24 cellular contexts compared by ENCODE assay signal in the genomic region with DNA sequence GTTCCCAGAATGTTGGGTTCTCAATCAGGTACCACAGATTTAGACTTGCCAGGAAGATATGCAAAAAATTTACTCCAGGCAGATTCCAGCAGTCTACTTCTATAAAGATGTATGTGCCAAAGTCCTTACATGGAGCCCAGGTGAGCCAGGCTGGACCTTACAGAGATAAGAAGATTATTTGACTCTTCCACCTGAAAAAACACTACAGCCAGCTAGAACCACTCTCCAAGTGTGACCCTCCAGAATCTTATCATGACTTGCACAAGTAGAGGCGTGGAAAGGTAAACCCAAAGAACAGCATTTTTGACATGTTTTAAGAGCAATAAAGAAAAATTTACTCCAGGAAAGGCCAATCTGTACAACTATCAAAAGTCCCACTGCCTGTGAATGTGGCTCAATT.
DNase-seq lines count a peak whose midpoint lies in the region; ATAC-seq and TF ChIP-seq lines count a peak whose summit lies in the region.
"Had no signal": no experiment of that assay in that cellular context is flagged by ENCODE, and none has a peak within 500 bp of the region (broad histone marks: within the 10 kb centered on the region; RNA-seq: fewer than 3 reads in every experiment).

No MANE protein-coding gene starts in this region.

- DNase-seq in Caco-2 (peak; percentile 82 to 90), hepatocyte (ENCODE audit: low spot score) (no peak), lower lobe of right lung (no peak), type B pancreatic cell (ENCODE audit: extremely low spot score, unreplicated experiment) (no peak), NCI-H82 (lab: John Stamatoyannopoulos, UW) (no peak)
- DNase-seq in activated CD8-positive, alpha-beta memory T cell treated with anti-CD3 and anti-CD28 coated beads, Interleukin-2, amount 10 ng/mL, durations not matched to agents 7 days and 5 days = no peak
- no peak for DNase-seq in activated naive CD4-positive, alpha-beta T cell treated with anti-CD3 and anti-CD28 coated beads, Interleukin-2, amount 50 U/mL, for 16 hours
- DNase-seq: AML-193; CD4-positive, alpha-beta T cell; CD8-positive, alpha-beta T cell; DMS 273 treated with DMSO at 0.1 percent for 48 hours; DMS153; DMS53; DMS79; DND-41; EL; GDM1 had no signal

- WGBS in hepatocyte (ENCODE audit: low lambda C conversion rate, missing lambda C conversion rate) = 72% methylated on average over 1 of the region's 1 CpG

- no TSS peak for BruUV-seq in Caco-2 (replicated peaks; lab: Mats Ljungman, UMichigan)

- H3K4me3 ChIP-seq in Caco-2 (ENCODE audit: low read depth, low read length) (no peak overlapping the region), hepatocyte (no peak overlapping the region), lower lobe of right lung (no peak overlapping the region)
- H3K4me3 ChIP-seq: A549; BLaER1 treated with 17β-estradiol and CSF1 and Interleukin-3, amounts not matched to agents 10 nM and 100 nM; GM12878 had no signal

- no peak overlapping the region for H3K4me3 Mint-ChIP-seq in Caco-2 (ENCODE audit: unreplicated experiment)
- H3K4me3 Mint-ChIP-seq in type B pancreatic cell = no peak overlapping the region
- H3K4me3 Mint-ChIP-seq in activated CD8-positive, alpha-beta memory T cell treated with anti-CD3 and anti-CD28 coated beads, Interleukin-2, amount 10 ng/mL, durations not matched to agents 7 days and 5 days = no peak overlapping the region
- no peak overlapping the region for H3K4me3 Mint-ChIP-seq in activated T-helper 17 cell treated with anti-CD3 and anti-CD28 coated beads, Interleukin-2, amount 50 U/mL, for 72 hours
- H3K4me3 Mint-ChIP-seq: B cell; CD4-positive, alpha-beta T cell; CD8-positive, alpha-beta T cell had no signal

- intact Hi-C loops in Caco-2 (cut with micrococcal nuclease; ENCODE audit: unreplicated experiment) (loop anchor here (1.0 to 10.0 kb wide), 8 partner anchors 15 to 232 kb away; no protein-coding TSS in a partner anchor), lower lobe of right lung (cut with DNase I) (no loop called here)

- H3K27me3 ChIP-seq in Caco-2 (replicated peaks; ENCODE audit: control insufficient read depth, insufficient read depth, low read length) = no peaks in the 10 kb centered on the region
- H3K27me3 ChIP-seq in hepatocyte = no peaks in the 10 kb centered on the region
- H3K27me3 ChIP-seq in lower lobe of right lung (ENCODE audit: low read depth) = no peaks in the 10 kb centered on the region
- H3K27me3 ChIP-seq: BLaER1 treated with 17β-estradiol and CSF1 and Interleukin-3, amounts not matched to agents 10 nM and 100 nM had no signal

- H3K27me3 Mint-ChIP-seq in Caco-2 (ENCODE audit: insufficient read depth, unreplicated experiment) (no peaks in the 10 kb centered on the region), type B pancreatic cell (no peaks in the 10 kb centered on the region)
- H3K27me3 Mint-ChIP-seq in activated CD8-positive, alpha-beta memory T cell treated with anti-CD3 and anti-CD28 coated beads, Interleukin-2, amount 10 ng/mL, durations not matched to agents 7 days and 5 days = no peaks in the 10 kb centered on the region
- no peaks in the 10 kb centered on the region for H3K27me3 Mint-ChIP-seq in activated T-helper 17 cell treated with anti-CD3 and anti-CD28 coated beads, Interleukin-2, amount 50 U/mL, for 72 hours
- H3K27me3 Mint-ChIP-seq: B cell; CD4-positive, alpha-beta T cell had no signal

- no peaks in the 10 kb centered on the region for H3K79me2 ChIP-seq in hepatocyte

- ATAC-seq in lower lobe of right lung = peak; percentile 61 to 89
- ATAC-seq in activated CD8-positive, alpha-beta memory T cell treated with anti-CD3 and anti-CD28 coated beads, Interleukin-2, amount 10 ng/mL, durations not matched to agents 7 days and 5 days = no peak
- ATAC-seq in activated T-helper 17 cell treated with anti-CD3 and anti-CD28 coated beads, Interleukin-2, amount 50 U/mL, for 72 hours (replicated peaks) = no peak
- ATAC-seq: A549; CD8-positive, alpha-beta T cell; GM12878 had no signal

- no peak for TF ChIP-seq CTCF in Caco-2 (IDR thresholded peaks at IDR 0.05; ENCODE audit: insufficient read depth in 1 of 2, low read depth in 1 of 2, low read length in 1 of 2, severe bottlenecking in 1 of 2, unreplicated experiment in 1 of 2)
- no peak for TF ChIP-seq CTCF in hepatocyte (IDR thresholded peaks at IDR 0.05; ENCODE audit: poor library complexity)
- no peak for TF ChIP-seq CTCF in lower lobe of right lung (IDR thresholded peaks at IDR 0.05)
- no peak for TF ChIP-seq CTCF in type B pancreatic cell (conservative IDR thresholded peaks at IDR 0.05)

- H3K4me1 ChIP-seq in Caco-2 (peaks cover 31% of the 10 kb centered on the region), hepatocyte (ENCODE audit: insufficient read depth) (peaks cover 18% of the 10 kb centered on the region), lower lobe of right lung (peaks cover 18% of the 10 kb centered on the region)
- H3K4me1 ChIP-seq: A549 had no signal

- H3K27ac ChIP-seq in hepatocyte = peak overlapping the region; percentile 69
- H3K27ac ChIP-seq in lower lobe of right lung = no peak overlapping the region
- H3K27ac ChIP-seq: 22Rv1; A549; BLaER1 treated with 17β-estradiol and CSF1 and Interleukin-3, amounts not matched to agents 10 nM and 100 nM; C4-2B had no signal

- H4K20me1 ChIP-seq in hepatocyte (ENCODE audit: insufficient read depth, poor library complexity, severe bottlenecking) = no peaks in the 10 kb centered on the region
- H4K20me1 ChIP-seq: BLaER1 treated with 17β-estradiol and CSF1 and Interleukin-3, amounts not matched to agents 10 nM and 100 nM had no signal

- H3K36me3 Mint-ChIP-seq in Caco-2 (ENCODE audit: insufficient read depth, unreplicated experiment) = peaks cover 4% of the 10 kb centered on the region
- no peaks in the 10 kb centered on the region for H3K36me3 Mint-ChIP-seq in type B pancreatic cell
- no peaks in the 10 kb centered on the region for H3K36me3 Mint-ChIP-seq in activated CD8-positive, alpha-beta memory T cell treated with anti-CD3 and anti-CD28 coated beads, Interleukin-2, amount 10 ng/mL, durations not matched to agents 7 days and 5 days
- no peaks in the 10 kb centered on the region for H3K36me3 Mint-ChIP-seq in activated T-helper 17 cell treated with anti-CD3 and anti-CD28 coated beads, Interleukin-2, amount 50 U/mL, for 72 hours (ENCODE audit: low read depth)
- H3K36me3 Mint-ChIP-seq: CD8-positive, alpha-beta T cell had no signal

- H3K36me3 ChIP-seq in Caco-2 (ENCODE audit: control insufficient read depth, insufficient read depth, low read length) (no peaks in the 10 kb centered on the region), hepatocyte (replicated peaks; ENCODE audit: insufficient read depth, low read depth) (no peaks in the 10 kb centered on the region), lower lobe of right lung (no peaks in the 10 kb centered on the region)
- H3K36me3 ChIP-seq: BLaER1 treated with 17β-estradiol and CSF1 and Interleukin-3, amounts not matched to agents 10 nM and 100 nM had no signal

- H3K27ac Mint-ChIP-seq in Caco-2 (ENCODE audit: unreplicated experiment) = peak overlapping the region; percentile 80
- peak overlapping the region; percentile 18 for H3K27ac Mint-ChIP-seq in type B pancreatic cell
- no peak overlapping the region for H3K27ac Mint-ChIP-seq in activated CD8-positive, alpha-beta memory T cell treated with anti-CD3 and anti-CD28 coated beads, Interleukin-2, amount 10 ng/mL, durations not matched to agents 7 days and 5 days
- H3K27ac Mint-ChIP-seq in activated T-helper 17 cell treated with anti-CD3 and anti-CD28 coated beads, Interleukin-2, amount 50 U/mL, for 72 hours = no peak overlapping the region
- H3K27ac Mint-ChIP-seq: B cell; CD4-positive, alpha-beta T cell; CD8-positive, alpha-beta T cell had no signal

- CTCF ChIA-PET in Caco-2 (lab: Charles Lee) = no interaction called here
- CTCF ChIA-PET in activated CD8-positive, alpha-beta memory T cell treated with anti-CD3 and anti-CD28 coated beads, Interleukin-2, amount 10 ng/mL, durations not matched to agents 7 days and 5 days (lab: Charles Lee) = no interaction called here

- H3K4me2 ChIP-seq in hepatocyte = no peak overlapping the region
- H3K4me2 ChIP-seq: A549; BLaER1 treated with 17β-estradiol and CSF1 and Interleukin-3, amounts not matched to agents 10 nM and 100 nM had no signal

- POLR2A ChIA-PET in Caco-2 (lab: Charles Lee) = interaction anchor here (0.5 kb wide), 1 partner anchor 94 kb away, joined by 5 read pairs; no protein-coding TSS in a partner anchor

- H3K9me2 ChIP-seq in hepatocyte (replicated peaks; ENCODE audit: insufficient read depth) = no peaks in the 10 kb centered on the region

- no peak overlapping the region for H2AFZ ChIP-seq in hepatocyte

- H3K9me3 Mint-ChIP-seq in Caco-2 (ENCODE audit: unreplicated experiment) = peaks cover 36% of the 10 kb centered on the region
- no peaks in the 10 kb centered on the region for H3K9me3 Mint-ChIP-seq in type B pancreatic cell
- no peaks in the 10 kb centered on the region for H3K9me3 Mint-ChIP-seq in activated CD8-positive, alpha-beta memory T cell treated with anti-CD3 and anti-CD28 coated beads, Interleukin-2, amount 10 ng/mL, durations not matched to agents 7 days and 5 days (ENCODE audit: low read depth)
- H3K9me3 Mint-ChIP-seq in activated T-helper 17 cell treated with anti-CD3 and anti-CD28 coated beads, Interleukin-2, amount 50 U/mL, for 72 hours = no peaks in the 10 kb centered on the region
- H3K9me3 Mint-ChIP-seq: CD4-positive, alpha-beta T cell; CD8-positive, alpha-beta T cell had no signal

- H3K9me3 ChIP-seq in Caco-2 (no peaks in the 10 kb centered on the region), hepatocyte (ENCODE audit: low read depth) (no peaks in the 10 kb centered on the region), lower lobe of right lung (no peaks in the 10 kb centered on the region)
- H3K9me3 ChIP-seq: A549 had no signal

- H3K4me1 Mint-ChIP-seq in Caco-2 (ENCODE audit: low read depth, unreplicated experiment) (peaks cover 50% of the 10 kb centered on the region), type B pancreatic cell (ENCODE audit: unreplicated experiment) (peaks cover 8% of the 10 kb centered on the region)
- no peaks in the 10 kb centered on the region for H3K4me1 Mint-ChIP-seq in activated CD8-positive, alpha-beta memory T cell treated with anti-CD3 and anti-CD28 coated beads, Interleukin-2, amount 10 ng/mL, durations not matched to agents 7 days and 5 days
- no peaks in the 10 kb centered on the region for H3K4me1 Mint-ChIP-seq in activated T-helper 17 cell treated with anti-CD3 and anti-CD28 coated beads, Interleukin-2, amount 50 U/mL, for 72 hours
- H3K4me1 Mint-ChIP-seq: B cell had no signal

Comparison
In these comparisons a context has a peak if more than half of its experiments do, and no peak if none do; other contexts are left out.
1. DNase-seq: peak in Caco-2 (2 of 2); none in hepatocyte (single experiment), lower lobe of right lung (single experiment), type B pancreatic cell (single experiment), activated CD8-positive, alpha-beta memory T cell treated with anti-CD3 and anti-CD28 coated beads, Interleukin-2, amount 10 ng/mL, durations not matched to agents 7 days and 5 days (single experiment), NCI-H82 (single experiment) and activated naive CD4-positive, alpha-beta T cell treated with anti-CD3 and anti-CD28 coated beads, Interleukin-2, amount 50 U/mL, for 16 hours (single experiment).
2. H3K27ac Mint-ChIP-seq: peak in Caco-2 (single experiment) and type B pancreatic cell (single experiment); none in activated CD8-positive, alpha-beta memory T cell treated with anti-CD3 and anti-CD28 coated beads, Interleukin-2, amount 10 ng/mL, durations not matched to agents 7 days and 5 days (single experiment) and activated T-helper 17 cell treated with anti-CD3 and anti-CD28 coated beads, Interleukin-2, amount 50 U/mL, for 72 hours (single experiment).
3. ATAC-seq: peak in lower lobe of right lung (2 of 2); none in activated CD8-positive, alpha-beta memory T cell treated with anti-CD3 and anti-CD28 coated beads, Interleukin-2, amount 10 ng/mL, durations not matched to agents 7 days and 5 days (single experiment) and activated T-helper 17 cell treated with anti-CD3 and anti-CD28 coated beads, Interleukin-2, amount 50 U/mL, for 72 hours (single experiment).